Comparison of ENCODE assay signal across 12 cellular contexts in the genomic region with DNA sequence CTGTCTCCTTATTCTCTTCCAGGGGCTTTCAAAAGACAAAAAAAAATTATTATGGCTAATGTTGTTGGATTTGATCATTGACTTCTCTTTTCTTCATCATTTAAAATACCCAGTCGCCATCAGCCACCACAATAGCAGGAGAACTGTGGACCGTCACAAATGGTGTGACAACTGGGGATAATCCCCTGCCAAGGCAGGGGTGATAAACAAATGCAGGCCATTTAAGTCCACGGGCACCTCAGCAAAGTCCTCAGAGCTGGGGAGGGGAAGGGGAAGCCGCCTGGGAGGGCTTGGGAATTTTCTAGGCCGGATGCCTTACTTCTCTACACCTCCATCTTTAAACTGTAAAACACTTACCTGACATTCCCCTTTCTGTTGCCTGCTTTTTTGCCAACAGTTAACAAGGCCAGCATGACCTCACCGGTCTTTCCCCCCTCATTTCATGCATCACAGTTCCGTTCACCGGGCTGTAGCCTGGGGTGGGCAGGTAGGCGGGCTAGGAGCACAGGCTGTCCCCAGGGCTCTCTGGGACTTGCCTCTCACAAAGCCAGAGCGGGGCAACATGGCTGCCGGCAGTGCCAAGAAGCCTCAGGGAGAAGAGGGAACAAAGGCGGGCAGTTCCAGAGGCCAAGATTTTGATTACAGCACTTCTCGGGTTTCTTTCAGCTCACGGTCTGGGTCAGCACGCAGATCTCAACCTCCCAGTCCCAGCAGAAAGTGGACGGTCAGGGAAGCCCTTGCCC.
"Had no signal": no experiment of that assay in that cellular context is flagged by ENCODE, and none has a peak within 500 bp of the region (broad histone marks: within the 10 kb centered on the region; RNA-seq: fewer than 3 reads in every experiment).

No MANE protein-coding gene starts in this region.

- H3K27me3 Mint-ChIP-seq: activated CD8-positive, alpha-beta T cell treated with anti-CD3 and anti-CD28 coated beads for 36 hours had no signal

- H3K4me3 Mint-ChIP-seq: activated CD8-positive, alpha-beta T cell treated with anti-CD3 and anti-CD28 coated beads for 36 hours; activated naive CD8-positive, alpha-beta T cell treated with anti-CD3 and anti-CD28 coated beads, Interleukin-2, amount 10 ng/mL, durations not matched to agents 7 days and 5 days; activated T-cell treated with anti-CD3 and anti-CD28 coated beads, Interleukin-2, amount 50 U/mL, for 72 hours had no signal

- H3K9me3 Mint-ChIP-seq: activated CD8-positive, alpha-beta T cell treated with anti-CD3 and anti-CD28 coated beads for 36 hours; activated naive CD8-positive, alpha-beta T cell treated with anti-CD3 and anti-CD28 coated beads, Interleukin-2, amount 10 ng/mL, durations not matched to agents 7 days and 5 days; activated T-cell treated with anti-CD3 and anti-CD28 coated beads, Interleukin-2, amount 50 U/mL, for 72 hours had no signal

- H3K27ac Mint-ChIP-seq: activated CD8-positive, alpha-beta T cell treated with anti-CD3 and anti-CD28 coated beads for 36 hours; activated naive CD8-positive, alpha-beta T cell treated with anti-CD3 and anti-CD28 coated beads, Interleukin-2, amount 10 ng/mL, durations not matched to agents 7 days and 5 days; activated T-cell treated with anti-CD3 and anti-CD28 coated beads, Interleukin-2, amount 50 U/mL, for 72 hours had no signal

- H3K4me1 Mint-ChIP-seq: activated naive CD8-positive, alpha-beta T cell treated with anti-CD3 and anti-CD28 coated beads, Interleukin-2, amount 10 ng/mL, durations not matched to agents 7 days and 5 days had no signal

- ATAC-seq: activated CD8-positive, alpha-beta T cell treated with anti-CD3 and anti-CD28 coated beads for 36 hours; activated T-cell treated with anti-CD3 and anti-CD28 coated beads, Interleukin-2, amount 50 U/mL, for 72 hours; foreskin keratinocyte had no signal

- DNase-seq: activated CD4-positive, alpha-beta T cell treated with anti-CD3 and anti-CD28 coated beads for 4 hours; activated CD8-positive, alpha-beta memory T cell treated with anti-CD3 and anti-CD28 coated beads, Interleukin-2, amount 50 U/mL, for 4 hours; activated CD8-positive, alpha-beta T cell treated with anti-CD3 and anti-CD28 coated beads for 36 hours; activated naive CD8-positive, alpha-beta T cell treated with anti-CD3 and anti-CD28 coated beads, Interleukin-2, amount 10 ng/mL, durations not matched to agents 7 days and 5 days; activated T-cell treated with anti-CD3 and anti-CD28 coated beads, Interleukin-2, amount 50 U/mL, for 72 hours; foreskin keratinocyte; heart right ventricle; midbrain; retina; small intestine; T-helper 9 cell; trophoblast cell had no signal

- H3K36me3 Mint-ChIP-seq: activated naive CD8-positive, alpha-beta T cell treated with anti-CD3 and anti-CD28 coated beads, Interleukin-2, amount 10 ng/mL, durations not matched to agents 7 days and 5 days had no signal
